ENCODE assay signal across 18 cellular contexts in the genomic region with DNA sequence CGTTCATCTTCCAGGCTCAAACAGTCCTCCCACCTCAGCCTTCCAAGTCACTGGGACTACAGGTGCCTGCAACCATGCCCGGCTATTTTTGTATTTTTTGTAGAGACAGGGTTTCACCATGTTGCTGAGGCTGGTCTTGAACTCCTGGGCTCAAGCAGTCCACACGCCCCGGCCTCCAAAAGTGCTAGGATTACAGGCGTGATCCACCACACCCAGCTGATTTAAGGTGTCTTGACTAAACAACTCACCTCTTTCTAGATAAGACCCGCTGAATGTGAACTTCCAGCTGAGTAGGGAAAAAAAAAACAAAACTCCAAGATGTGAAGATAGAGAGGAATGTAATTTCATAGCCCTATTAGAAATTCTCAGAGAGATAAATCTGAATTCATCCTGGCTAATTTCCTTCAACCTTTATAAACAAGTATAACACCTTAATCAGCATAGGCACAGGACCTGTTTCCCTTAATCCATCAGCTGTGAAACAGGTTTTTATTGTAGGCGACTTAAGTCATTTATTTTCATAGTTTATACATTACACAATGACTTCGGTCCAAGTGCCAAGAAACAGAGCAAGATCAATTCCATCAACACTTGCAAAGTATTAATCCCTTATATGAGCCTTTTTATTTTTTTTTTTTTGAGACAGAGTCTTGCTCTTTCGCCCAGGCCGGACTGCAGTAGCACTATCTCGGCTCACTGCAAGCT. TPM values are rescaled to one million over a fixed set of nuclear protein-coding genes. Genes with fewer than 3 reads are reported as not detected.
DNase-seq lines count a peak whose midpoint lies in the region; ATAC-seq, FAIRE-seq and TF ChIP-seq lines count a peak whose summit lies in the region.
"Had no signal": no experiment of that assay in that cellular context is flagged by ENCODE, and none has a peak within 500 bp of the region (broad histone marks: within the 10 kb centered on the region; RNA-seq: fewer than 3 reads in every experiment).

No MANE protein-coding gene starts in this region.

- in situ Hi-C loops in ACHN (cut with HindIII; ENCODE audit: low pct_ligation_motif_present, low pct_unique_long_range_greater_than_20kb, low sequenced_read_pairs) = no loop called here

- no peaks in the 10 kb centered on the region; a peak in 1 of 22 replicates for H3K36me3 ChIP-seq in BLaER1 treated with 17β-estradiol and CSF1 and Interleukin-3, amounts not matched to agents 10 nM and 100 nM
- H3K36me3 ChIP-seq in body of pancreas (replicated peaks in 1 of 2; ENCODE audit: insufficient read depth in 1 of 2, low read depth in 2 of 2) (no peaks in the 10 kb centered on the region), small intestine (ENCODE audit: control insufficient read depth in 2 of 2, insufficient read depth in 2 of 2, low read length in 2 of 2) (no peaks in the 10 kb centered on the region)

- H3K27me3 ChIP-seq in BLaER1 treated with 17β-estradiol and CSF1 and Interleukin-3, amounts not matched to agents 10 nM and 100 nM = no peaks in the 10 kb centered on the region
- H3K27me3 ChIP-seq in body of pancreas (no peaks in the 10 kb centered on the region), small intestine (ENCODE audit: control insufficient read depth in 2 of 2, insufficient read depth in 2 of 2, low read length in 2 of 2) (no peaks in the 10 kb centered on the region)

- no peak overlapping the region for H3K4me3 ChIP-seq in BLaER1 treated with 17β-estradiol and CSF1 and Interleukin-3, amounts not matched to agents 10 nM and 100 nM
- H3K4me3 ChIP-seq in body of pancreas (no peak overlapping the region), fibroblast of the aortic adventitia (ENCODE audit: low read depth, low read length) (no peak overlapping the region), small intestine (ENCODE audit: low read depth in 1 of 2, low read length in 2 of 2) (no peak overlapping the region)
- H3K4me3 ChIP-seq: K562 had no signal

- FAIRE-seq in small intestine (lab: Jason Lieb, UNC) = no peak
- FAIRE-seq: A204.1, K562 had no signal

- peak overlapping the region in 1 of 11 experiments; percentile 11; a peak in 1 of 22 replicates for H3K9ac ChIP-seq in BLaER1 treated with 17β-estradiol and CSF1 and Interleukin-3, amounts not matched to agents 10 nM and 100 nM

- peak overlapping the region in 7 of 11 experiments; percentile 6 to 84 (median 69); a peak in 10 of 22 replicates for H3K27ac ChIP-seq in BLaER1 treated with 17β-estradiol and CSF1 and Interleukin-3, amounts not matched to agents 10 nM and 100 nM
- H3K27ac ChIP-seq in body of pancreas (no peak overlapping the region), small intestine (ENCODE audit: low read depth in 1 of 2, low read length in 1 of 2) (no peak overlapping the region)

- intact Hi-C loops in body of pancreas (cut with DNase I) = no loop called here

- H4K20me1 ChIP-seq in BLaER1 treated with 17β-estradiol and CSF1 and Interleukin-3, amounts not matched to agents 10 nM and 100 nM = no peaks in the 10 kb centered on the region

- peaks cover 15 to 51% (median 35%) of the 10 kb centered on the region in 10 experiments for H3K4me1 ChIP-seq in BLaER1 treated with 17β-estradiol and CSF1 and Interleukin-3, amounts not matched to agents 10 nM and 100 nM
- H3K4me1 ChIP-seq in body of pancreas (peaks cover 5% of the 10 kb centered on the region), small intestine (ENCODE audit: control insufficient read depth in 2 of 2, insufficient read depth in 1 of 2, low read depth in 1 of 2, low read length in 1 of 2) (no peaks in the 10 kb centered on the region)

- peak overlapping the region in 1 of 11 experiments; percentile 64; a peak in 2 of 22 replicates for H3K4me2 ChIP-seq in BLaER1 treated with 17β-estradiol and CSF1 and Interleukin-3, amounts not matched to agents 10 nM and 100 nM

- no peak for DNase-seq in body of pancreas
- DNase-seq in fibroblast of the aortic adventitia (ENCODE audit: low read depth) = peak; percentile 18
- DNase-seq in small intestine = peak; percentile 40
- no peak for DNase-seq in dedifferentiated amniotic fluid mesenchymal stem cell (ENCODE audit: extremely low spot score)
- DNase-seq in activated CD4-positive, alpha-beta T cell treated with anti-CD3 and anti-CD28 coated beads, Interleukin-2, amount 50 U/mL, for 4 hours = no peak
- DNase-seq in ACHN = no peak
- DNase-seq in NCI-H69 (lab: John Stamatoyannopoulos, UW) = no peak
- DNase-seq: AML-193; CD4-positive, alpha-beta T cell; GF-D8; NCI-H1092; NCI-H1694 treated with DMSO at 0.1 percent for 48 hours; PC-3 had no signal

- no peaks in the 10 kb centered on the region for H3K9me3 ChIP-seq in BLaER1 treated with 17β-estradiol and CSF1 and Interleukin-3, amounts not matched to agents 10 nM and 100 nM (replicated peaks in 1 of 11)
- H3K9me3 ChIP-seq in body of pancreas (no peaks in the 10 kb centered on the region), small intestine (ENCODE audit: control insufficient read depth, low read depth) (no peaks in the 10 kb centered on the region)

- ATAC-seq in body of pancreas = peak; percentile 60
- ATAC-seq: K562, PC-3 had no signal

- TF ChIP-seq CTCF in body of pancreas (IDR thresholded peaks at IDR 0.05) (no peak), fibroblast of the aortic adventitia (IDR thresholded peaks at IDR 0.05; ENCODE audit: insufficient read depth, low read length) (no peak)

- TF ChIP-seq POLR2A in body of pancreas (IDR thresholded peaks at IDR 0.05) = no peak

- 37 to 57% methylated on average over 11 of the region's 11 CpGs for WGBS in body of pancreas, 2 donors
- 22 to 64% (median 38%) methylated on average over 11 of the region's 11 CpGs for WGBS in small intestine, 3 donors

RNA-seq across cellular contexts. Expression of gene HCAR2, which starts 51.5 kb away (rescaled TPM):
- total RNA-seq in body of pancreas = not detected
- total RNA-seq in fibroblast of the aortic adventitia (ENCODE audit: low replicate concordance) = 0.25 TPM in 1 of 2 replicates, not detected in the other
- polyA plus RNA-seq in small intestine = under 1 TPM in 1 of 3 donors, not detected in 2; 0.52 TPM
- total RNA-seq: K562, M059J, PC-3, SK-MEL-5 had no signal
- polyA plus RNA-seq: K562 had no signal

Comparison
In these comparisons a context has a peak if more than half of its experiments do, and no peak if none do; other contexts are left out.
1. H3K27ac ChIP-seq: peak in BLaER1 treated with 17β-estradiol and CSF1 and Interleukin-3, amounts not matched to agents 10 nM and 100 nM (7 of 11); none in body of pancreas (0 of 4) and small intestine (0 of 2).
2. DNase-seq: peak in fibroblast of the aortic adventitia (single experiment) and small intestine (single experiment); none in body of pancreas (0 of 4), dedifferentiated amniotic fluid mesenchymal stem cell (single experiment), activated CD4-positive, alpha-beta T cell treated with anti-CD3 and anti-CD28 coated beads, Interleukin-2, amount 50 U/mL, for 4 hours (0 of 2), ACHN (single experiment) and NCI-H69 (single experiment).